In the genomic region with DNA sequence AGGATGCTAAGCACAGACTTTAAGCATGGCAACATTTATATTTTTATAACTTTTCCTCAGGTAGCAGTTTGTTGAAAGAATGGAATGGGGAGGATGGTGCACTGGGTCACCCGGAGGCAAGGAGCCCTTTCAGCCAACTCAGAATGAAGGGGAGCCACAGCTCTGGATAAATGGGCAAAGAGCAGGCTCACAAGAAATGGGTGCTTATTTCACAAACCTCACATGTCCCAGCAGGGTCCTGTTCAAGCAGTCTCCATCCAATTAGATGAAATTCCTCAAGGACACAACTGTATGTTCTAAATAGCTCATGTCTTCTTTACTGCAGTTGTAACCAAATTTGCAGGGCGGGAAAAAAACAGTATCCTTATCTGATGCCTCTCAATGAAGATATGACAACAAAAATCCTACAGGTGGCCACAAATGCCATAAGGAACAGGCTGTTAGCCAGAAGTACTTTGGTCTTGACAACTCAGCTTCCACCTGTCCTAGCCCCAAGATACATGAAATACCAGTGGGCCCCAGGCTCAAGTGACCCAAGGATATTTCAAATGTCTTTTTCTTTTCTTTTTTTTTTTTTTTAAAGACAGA, we compare ENCODE assay signal across 1 cellular context.
TF ChIP-seq lines count a peak whose summit lies in the region.

No MANE protein-coding gene starts in this region.

TF ChIP-seq in GM23338, 12 proteins besides CTCF, POLR2A, EP300 and RAD21 (continued from another document):
- TF ChIP-seq, protein P1, sequence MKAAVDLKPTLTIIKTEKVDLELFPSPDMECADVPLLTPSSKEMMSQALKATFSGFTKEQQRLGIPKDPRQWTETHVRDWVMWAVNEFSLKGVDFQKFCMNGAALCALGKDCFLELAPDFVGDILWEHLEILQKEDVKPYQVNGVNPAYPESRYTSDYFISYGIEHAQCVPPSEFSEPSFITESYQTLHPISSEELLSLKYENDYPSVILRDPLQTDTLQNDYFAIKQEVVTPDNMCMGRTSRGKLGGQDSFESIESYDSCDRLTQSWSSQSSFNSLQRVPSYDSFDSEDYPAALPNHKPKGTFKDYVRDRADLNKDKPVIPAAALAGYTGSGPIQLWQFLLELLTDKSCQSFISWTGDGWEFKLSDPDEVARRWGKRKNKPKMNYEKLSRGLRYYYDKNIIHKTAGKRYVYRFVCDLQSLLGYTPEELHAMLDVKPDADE (IDR thresholded peaks at IDR 0.05), result no peak
- TF ChIP-seq STAT1 (IDR thresholded peaks at IDR 0.05; ENCODE audit: unreplicated experiment), result no peak
TF ChIP-seq in GM23338: peak in this region for 0.
